13 cellular contexts compared by ENCODE assay signal in the genomic region with DNA sequence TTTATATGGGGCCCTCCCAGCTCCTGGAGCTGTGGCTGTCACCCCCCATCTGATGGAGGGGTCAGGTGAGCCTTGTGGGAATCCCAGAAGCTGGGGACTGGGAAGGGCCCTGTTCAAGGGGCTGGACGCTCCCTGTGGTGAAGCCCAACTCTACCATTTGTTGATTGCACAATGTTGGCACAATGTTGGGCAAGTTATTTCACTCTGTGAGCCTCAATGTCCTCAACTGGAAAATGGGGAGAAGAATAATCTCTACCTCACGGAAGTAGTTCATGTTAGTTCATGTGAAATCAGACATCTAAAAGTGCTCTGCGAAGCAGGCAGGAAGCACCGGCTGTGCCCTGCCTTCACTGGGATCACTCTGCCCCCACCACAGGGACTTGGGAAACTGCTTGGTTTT. TPM values are rescaled to one million over a fixed set of nuclear protein-coding genes. Genes with fewer than 3 reads are reported as not detected.
DNase-seq lines count a peak whose midpoint lies in the region; ATAC-seq, FAIRE-seq and TF ChIP-seq lines count a peak whose summit lies in the region.
"Had no signal": no experiment of that assay in that cellular context is flagged by ENCODE, and none has a peak within 500 bp of the region (broad histone marks: within the 10 kb centered on the region; RNA-seq: fewer than 3 reads in every experiment).

No MANE protein-coding gene starts in this region.

- CTCF ChIA-PET in endothelial cell of umbilical vein (lab: Charles Lee), result no interaction called here

- H3K27me3 ChIP-seq in CD4-positive, CD25-positive, alpha-beta regulatory T cell (ENCODE audit: control insufficient read depth, insufficient read depth, low read length), result no peaks in the 10 kb centered on the region
- H3K27me3 ChIP-seq in endothelial cell of umbilical vein (ENCODE audit: control insufficient read depth in 2 of 2, insufficient read depth in 2 of 2, low read length in 2 of 2), result peaks cover 6 to 11% of the 10 kb centered on the region in 2 experiments

- no peaks in the 10 kb centered on the region for H3K9me3 Mint-ChIP-seq in CD4-positive, CD25-positive, alpha-beta regulatory T cell
- no peaks in the 10 kb centered on the region for H3K9me3 Mint-ChIP-seq in progenitor cell of endocrine pancreas (ENCODE audit: low read depth)

- no peak for ATAC-seq in CD4-positive, CD25-positive, alpha-beta regulatory T cell (ENCODE audit: low read depth in 2 of 2)

- H3K27ac ChIP-seq in CD4-positive, CD25-positive, alpha-beta regulatory T cell (ENCODE audit: insufficient read depth, low read length, poor library complexity, severe bottlenecking), result peak overlapping the region; percentile 69
- H3K27ac ChIP-seq in KOPT-K1 (ENCODE audit: low read depth, low read length, poor library complexity, severe bottlenecking) (peak overlapping the region; percentile 57), endothelial cell of umbilical vein (ENCODE audit: insufficient read depth, low read depth, low read length) (no peak overlapping the region)

- no peak overlapping the region for H3K9ac ChIP-seq in endothelial cell of umbilical vein (replicated peaks; ENCODE audit: extremely low read depth, insufficient read depth, low read length)

- H3K27ac Mint-ChIP-seq in CD4-positive, CD25-positive, alpha-beta regulatory T cell, result peak overlapping the region in 2 of 3 donors; percentile 71 to 77
- no peak overlapping the region for H3K27ac Mint-ChIP-seq in progenitor cell of endocrine pancreas

- H3K36me3 ChIP-seq in CD4-positive, CD25-positive, alpha-beta regulatory T cell (ENCODE audit: control insufficient read depth, insufficient read depth, low read length), result no peaks in the 10 kb centered on the region
- H3K36me3 ChIP-seq in KOPT-K1 (ENCODE audit: insufficient read depth, low read length) (no peaks in the 10 kb centered on the region; the same call in 1 of the 2 replicates), endothelial cell of umbilical vein (ENCODE audit: control insufficient read depth in 2 of 2, extremely low read depth in 1 of 2, insufficient read depth in 2 of 2, low read length in 2 of 2) (no peaks in the 10 kb centered on the region)
- H3K36me3 ChIP-seq: HAP-1 had no signal

- H3K4me1 Mint-ChIP-seq in CD4-positive, CD25-positive, alpha-beta regulatory T cell, result peaks cover 0 to 31% (median 3%) of the 10 kb centered on the region in 4 donors
- peaks cover 17% of the 10 kb centered on the region for H3K4me1 Mint-ChIP-seq in progenitor cell of endocrine pancreas (ENCODE audit: low read depth)

- peak overlapping the region; percentile 37 for H3K4me3 ChIP-seq in CD4-positive, CD25-positive, alpha-beta regulatory T cell (ENCODE audit: low read depth, low read length)
- H3K4me3 ChIP-seq in endothelial cell of umbilical vein (replicated peaks in 1 of 3; ENCODE audit: insufficient read depth in 1 of 3, low read depth in 1 of 3, low read length in 3 of 3), result no peak overlapping the region
- H3K4me3 ChIP-seq: lung had no signal

- H3K36me3 Mint-ChIP-seq in CD4-positive, CD25-positive, alpha-beta regulatory T cell, result peaks cover 4% of the 10 kb centered on the region
- no peaks in the 10 kb centered on the region for H3K36me3 Mint-ChIP-seq in progenitor cell of endocrine pancreas (ENCODE audit: insufficient read depth)

- BruUV-seq in endothelial cell of umbilical vein (replicated peaks; lab: Mats Ljungman, UMichigan), result no TSS peak

- no peaks in the 10 kb centered on the region for H3K79me2 ChIP-seq in endothelial cell of umbilical vein (ENCODE audit: control insufficient read depth, insufficient read depth, low read length)

- H3K4me1 ChIP-seq in CD4-positive, CD25-positive, alpha-beta regulatory T cell (ENCODE audit: control insufficient read depth, insufficient read depth, low read length, poor library complexity, severe bottlenecking), result peaks cover 31% of the 10 kb centered on the region
- peaks cover 7% of the 10 kb centered on the region for H3K4me1 ChIP-seq in endothelial cell of umbilical vein (ENCODE audit: control insufficient read depth, extremely low read depth, insufficient read depth, low read length)

- no peak for FAIRE-seq in endothelial cell of umbilical vein (lab: Jason Lieb, UNC)
- FAIRE-seq: bronchial epithelial cell, D721Med had no signal

- no peak overlapping the region for H3K4me2 ChIP-seq in endothelial cell of umbilical vein (ENCODE audit: insufficient read depth, low read length)

- no peaks in the 10 kb centered on the region for H4K20me1 ChIP-seq in endothelial cell of umbilical vein (replicated peaks; ENCODE audit: control insufficient read depth, extremely low read depth, insufficient read depth, low read length)

- no peaks in the 10 kb centered on the region for H3K27me3 Mint-ChIP-seq in CD4-positive, CD25-positive, alpha-beta regulatory T cell
- peaks cover 11% of the 10 kb centered on the region for H3K27me3 Mint-ChIP-seq in progenitor cell of endocrine pancreas

- no peaks in the 10 kb centered on the region for H3K9me1 ChIP-seq in endothelial cell of umbilical vein (replicated peaks; ENCODE audit: control insufficient read depth, extremely low read depth, insufficient read depth, low read length)

- no peaks in the 10 kb centered on the region for H3K9me3 ChIP-seq in CD4-positive, CD25-positive, alpha-beta regulatory T cell (ENCODE audit: control insufficient read depth in 2 of 2, low read length in 2 of 2)
- H3K9me3 ChIP-seq in KOPT-K1 (ENCODE audit: insufficient read depth, low read length, poor library complexity, severe bottlenecking), result no peaks in the 10 kb centered on the region
- no peaks in the 10 kb centered on the region for H3K9me3 ChIP-seq in endothelial cell of umbilical vein (replicated peaks; ENCODE audit: control insufficient read depth, insufficient read depth, low read length)
- H3K9me3 ChIP-seq: HAP-1 had no signal

- H2AFZ ChIP-seq in endothelial cell of umbilical vein (ENCODE audit: low read depth, low read length), result peak overlapping the region; percentile 58

- dilution Hi-C loops in endothelial cell of umbilical vein (cut with MboI; ENCODE audit: extremely low pct_ligation_motif_present, low sequenced_read_pairs), result no loop called here

- intact Hi-C loops in endothelial cell of umbilical vein (cut with micrococcal nuclease), result no loop called here

- POLR2A ChIA-PET in endothelial cell of umbilical vein (lab: Charles Lee), result no interaction called here

- peak overlapping the region; percentile 66 to 86 (median 80) for H3K4me3 Mint-ChIP-seq in CD4-positive, CD25-positive, alpha-beta regulatory T cell
- peak overlapping the region; percentile 5 for H3K4me3 Mint-ChIP-seq in progenitor cell of endocrine pancreas (ENCODE audit: low read depth)

- no peak for TF ChIP-seq CTCF in endothelial cell of umbilical vein (IDR thresholded peaks at IDR 0.05; ENCODE audit: extremely low read depth in 1 of 2, insufficient read depth in 1 of 2, low read depth in 1 of 2, low read length in 2 of 2)
- no peak for TF ChIP-seq CTCF in progenitor cell of endocrine pancreas (IDR thresholded peaks at IDR 0.05; ENCODE audit: unreplicated experiment)

- no peak for DNase-seq in CD4-positive, CD25-positive, alpha-beta regulatory T cell
- DNase-seq in endothelial cell of umbilical vein (ENCODE audit: low read depth, low spot score) (no peak), progenitor cell of endocrine pancreas (ENCODE audit: low spot score, unreplicated experiment) (no peak), DMS153 (lab: John Stamatoyannopoulos, UW) (no peak), globus pallidus (ENCODE audit: low spot score) (no peak)
- DNase-seq in stimulated activated CD4-positive, alpha-beta T cell treated with anti-CD3 and anti-CD28 coated beads, Interleukin-4, amount 100 ng/mL, for 4 hours, result no peak
- no peak for DNase-seq in stimulated activated CD4-positive, alpha-beta T cell treated with anti-CD3 and anti-CD28 coated beads, Interleukin-15, amount 100 ng/mL, for 24 hours

- TF ChIP-seq POLR2A in endothelial cell of umbilical vein (IDR thresholded peaks at IDR 0.05; ENCODE audit: low read depth, low read length), result no peak

TF ChIP-seq in endothelial cell of umbilical vein, 7 proteins besides CTCF, POLR2A, EP300 and RAD21 (continues in another document):
- TF ChIP-seq EZH2 (IDR thresholded peaks at IDR 0.05; ENCODE audit: borderline replicate concordance, low read depth, low read length, severe bottlenecking), result no peak
- no peak for TF ChIP-seq MYC (IDR thresholded peaks at IDR 0.05; ENCODE audit: low read depth, low read length)
- no peak for TF ChIP-seq JUN (IDR thresholded peaks at IDR 0.05; ENCODE audit: borderline replicate concordance, insufficient read depth, insufficient read length, low read depth)
- no peak for TF ChIP-seq FOS (IDR thresholded peaks at IDR 0.05; ENCODE audit: borderline replicate concordance, insufficient read depth, low read length)
- no peak for TF ChIP-seq GATA2 (IDR thresholded peaks at IDR 0.05; ENCODE audit: insufficient read depth, insufficient read length, low read depth, low read length)

RNA-seq across cellular contexts. Expression of a gene that starts 0.8 kb away (rescaled TPM):
- total RNA-seq in CD4-positive, CD25-positive, alpha-beta regulatory T cell, result 44.4 TPM
- polyA plus RNA-seq in CD4-positive, CD25-positive, alpha-beta regulatory T cell, result 10 to 100 TPM; 29.2 to 37.6 (median 33.3) TPM
- total RNA-seq in endothelial cell of umbilical vein (7.4 and 9.0 TPM in 2 replicates), progenitor cell of endocrine pancreas (20.5 and 21.3 TPM in 2 replicates)
- polyA plus RNA-seq in endothelial cell of umbilical vein, result 4.3 and 7.4 TPM in 2 replicates
- 2.3 and 3.0 TPM in 2 replicates for polyA plus RNA-seq in endothelial cell of umbilical vein (2011; cell fraction: cytosol; rRNA removed)
- polyA plus RNA-seq in endothelial cell of umbilical vein (2011; cell fraction: nucleus; rRNA removed), result 4.0 and 5.3 TPM in 2 replicates
- 4.2 and 9.0 TPM in 2 replicates for polyA plus RNA-seq in endothelial cell of umbilical vein (2012)
- 3.5 and 8.0 TPM in 2 replicates for polyA minus RNA-seq in endothelial cell of umbilical vein
- 8.7 TPM for polyA minus RNA-seq in endothelial cell of umbilical vein (2011; cell fraction: cytosol; rRNA and poly(A)+ RNA removed)
- 3.8 and 4.0 TPM in 2 replicates for polyA minus RNA-seq in endothelial cell of umbilical vein (2011; cell fraction: nucleus; rRNA and poly(A)+ RNA removed)

RNA-seq across cellular contexts. Expression of a gene that starts 51.2 kb away (rescaled TPM):
- total RNA-seq in CD4-positive, CD25-positive, alpha-beta regulatory T cell, result 2.6 TPM
- polyA plus RNA-seq in CD4-positive, CD25-positive, alpha-beta regulatory T cell, result under 1 TPM in 3 of 4 donors, not detected in 1; 0.18 to 0.59 (median 0.42) TPM
- not detected in 2 replicates for total RNA-seq in endothelial cell of umbilical vein
- polyA plus RNA-seq in endothelial cell of umbilical vein, result not detected in 2 replicates
- polyA plus RNA-seq in endothelial cell of umbilical vein (2011; cell fraction: cytosol; rRNA removed), result not detected in 2 replicates
- polyA plus RNA-seq in endothelial cell of umbilical vein (2011; cell fraction: nucleus; rRNA removed), result not detected in 2 replicates
- polyA plus RNA-seq in endothelial cell of umbilical vein (2012), result not detected in 2 replicates
- polyA minus RNA-seq in endothelial cell of umbilical vein, result not detected in 2 replicates
- polyA minus RNA-seq in endothelial cell of umbilical vein (2011; cell fraction: cytosol; rRNA and poly(A)+ RNA removed), result not detected
- polyA minus RNA-seq in endothelial cell of umbilical vein (2011; cell fraction: nucleus; rRNA and poly(A)+ RNA removed), result not detected in 2 replicates
- total RNA-seq in progenitor cell of endocrine pancreas, result 100 and 105 TPM in 2 replicates
- total RNA-seq: RPMI7951 had no signal

Comparison
In these comparisons a context has a peak if more than half of its experiments do, and no peak if none do; other contexts are left out.
1. RNA of a gene that starts 51.2 kb away (total RNA-seq): 100 to 105 TPM in progenitor cell of endocrine pancreas; 2.6 TPM in CD4-positive, CD25-positive, alpha-beta regulatory T cell (single experiment) and not detected in endothelial cell of umbilical vein; every median in the first group is over 10 times any median in the second.